1 cellular context compared by ENCODE assay signal in genomic region chr20:29375937-29376336, GRCh38.
TF ChIP-seq lines count a peak whose summit lies in the region.
"Not testable (repeated sequence)": the region's sequence is repeated elsewhere in the genome, so short reads cannot be mapped to it uniquely, and the experiment has no call there.

No MANE protein-coding gene starts in this region.

- not testable (repeated sequence) for H3K4me3 ChIP-seq in HEK293 (ENCODE audit: low read depth, low read length)

- CTCF ChIA-PET in HEK293 (lab: Yijun Ruan, JAX) = not testable (repeated sequence)

- H3K9me3 ChIP-seq in HEK293 (ENCODE audit: control insufficient read depth, insufficient read depth, low read depth, low read length) = not testable (repeated sequence)

- POLR2A ChIA-PET in HEK293 (lab: Yijun Ruan, JAX) = not testable (repeated sequence)

- H3K36me3 ChIP-seq in HEK293 (ENCODE audit: control insufficient read depth in 2 of 2, insufficient read depth in 1 of 2, low read length in 2 of 2) = not testable (repeated sequence)

- not testable (repeated sequence) for H3K4me1 ChIP-seq in HEK293 (ENCODE audit: control insufficient read depth, insufficient read depth, low read length)

- not testable (repeated sequence) for H3K27ac ChIP-seq in HEK293 (ENCODE audit: extremely low read depth, low read depth, low read length)

- not testable (repeated sequence) for TF ChIP-seq CTCF in HEK293 (tag by site-specific recombination; IDR thresholded peaks at IDR 0.05)

TF ChIP-seq in HEK293, 187 proteins besides CTCF, POLR2A, EP300 and RAD21:
- TF ChIP-seq ZBTB8A (tag by site-specific recombination; IDR thresholded peaks at IDR 0.05) = peak; percentile 42; the same call in 1 of the 2 replicates
- TF ChIP-seq ZNF555 (tag by site-specific recombination; conservative IDR thresholded peaks at IDR 0.05) = peak; percentile 59
- 0 out of 2 replicates have a peak, but pooled peaks have one; percentile 25 for TF ChIP-seq REST (tag by site-specific recombination; IDR thresholded peaks at IDR 0.05)
- peak; percentile 48; the same call in 1 of the 2 replicates for TF ChIP-seq ZBTB11 (tag by site-specific recombination; conservative IDR thresholded peaks at IDR 0.05; ENCODE audit: low read depth)
- TF ChIP-seq ZNF518A (tag by site-specific recombination; conservative IDR thresholded peaks at IDR 0.05; ENCODE audit: low read depth) = 0 out of 2 replicates have a peak, but pooled peaks have one; percentile 57
- peak; percentile 56 for TF ChIP-seq ZNF426 (tag by site-specific recombination; IDR thresholded peaks at IDR 0.05)
- 0 out of 2 replicates have a peak, but pooled peaks have one; percentile 16 for TF ChIP-seq ZNF140 (tag by site-specific recombination; IDR thresholded peaks at IDR 0.05)
- peak; percentile 73; the same call in 1 of the 2 replicates for TF ChIP-seq ZNF394 (tag by site-specific recombination; IDR thresholded peaks at IDR 0.05; ENCODE audit: borderline replicate concordance)
